In the genomic region with DNA sequence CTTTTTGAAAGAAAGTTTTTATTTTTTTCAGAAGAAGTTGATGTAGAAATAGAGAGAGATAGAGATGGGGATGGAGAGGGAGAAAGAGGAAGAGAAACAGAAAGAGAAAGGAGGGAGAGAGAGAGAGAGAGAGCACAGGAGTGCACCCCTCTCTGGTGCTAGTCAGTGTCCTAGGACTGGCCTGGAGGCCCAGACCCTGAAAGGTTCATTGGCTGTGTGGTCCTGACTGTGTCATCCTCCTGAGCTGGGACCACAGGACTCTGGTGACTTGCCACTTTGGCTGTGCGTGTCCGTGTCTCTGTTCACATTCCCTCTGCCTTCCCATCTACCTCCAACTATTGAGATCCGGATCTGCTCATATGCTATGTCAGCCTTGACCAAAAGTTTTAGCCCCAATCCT, we compare ENCODE assay signal across 22 cellular contexts.
"Had no signal": no experiment of that assay in that cellular context is flagged by ENCODE, and none has a peak within 500 bp of the region (broad histone marks: within the 10 kb centered on the region; RNA-seq: fewer than 3 reads in every experiment).

No MANE protein-coding gene starts in this region.

- ATAC-seq: activated CD4-positive, alpha-beta T cell treated with anti-CD3 and anti-CD28 coated beads for 36 hours; activated naive CD4-positive, alpha-beta T cell treated with anti-CD3 and anti-CD28 coated beads, Interleukin-2, amount 50 U/mL, for 72 hours; effector memory CD8-positive, alpha-beta T cell; gastrocnemius medialis; left ventricle myocardium superior; natural killer cell treated with Interleukin-12 subunit alpha and Interleukin-12 subunit beta and Interleukin-15 and Interleukin-18, amount 100 ng/mL, for 72 hours; psoas muscle; stimulated activated naive CD8-positive, alpha-beta T cell treated with anti-CD3 and anti-CD28 coated beads, Interleukin-15, amount 100 ng/mL, for 72 hours had no signal

- H3K9me3 ChIP-seq: esophagus muscularis mucosa, gastrocnemius medialis, ovary, psoas muscle, right atrium auricular region, tibial artery had no signal

- DNase-seq: activated B cell treated with CpG ODN at 0.5 μM for 24 hours; activated CD4-positive, alpha-beta T cell treated with anti-CD3 and anti-CD28 coated beads for 36 hours; activated CD4-positive, alpha-beta T cell treated with anti-CD3 and anti-CD28 coated beads, Interleukin-2, amount 50 U/mL, for 4 hours; activated T-cell treated with anti-CD3 and anti-CD28 coated beads for 4 hours; aorta; dermis blood vessel endothelial cell; effector memory CD8-positive, alpha-beta T cell; gastrocnemius medialis; hippocampal formation; left ventricle myocardium superior; mammary epithelial cell; ovary; stimulated activated CD4-positive, alpha-beta T cell treated with anti-CD3 and anti-CD28 coated beads, Interleukin-12 subunit alpha, Interleukin-12 subunit beta, amount 100 ng/mL, for 4 hours; stimulated activated CD4-positive, alpha-beta T cell treated with anti-CD3 and anti-CD28 coated beads, Interleukin-4, amount 100 ng/mL, for 4 hours; stimulated activated naive CD8-positive, alpha-beta T cell treated with anti-CD3 and anti-CD28 coated beads, Interleukin-15, amount 100 ng/mL, for 72 hours; T1000; tibial artery had no signal

- H3K4me3 ChIP-seq: esophagus muscularis mucosa, gastrocnemius medialis, ovary, psoas muscle, right atrium auricular region, tibial artery had no signal

- H3K27ac ChIP-seq: esophagus muscularis mucosa, gastrocnemius medialis, ovary, psoas muscle, right atrium auricular region, tibial artery had no signal

- H3K36me3 ChIP-seq: esophagus muscularis mucosa, gastrocnemius medialis, ovary, right atrium auricular region, tibial artery had no signal

- H3K4me1 ChIP-seq: esophagus muscularis mucosa, gastrocnemius medialis, psoas muscle, right atrium auricular region, tibial artery had no signal

- H3K27me3 ChIP-seq: gastrocnemius medialis, ovary, right atrium auricular region had no signal
